In genomic region chr6:14903176-14904088, GRCh38 we compare ENCODE assay signal across 17 cellular contexts.
A peak's percentile ranks its signal among the peaks of the same experiment; 100 is the strongest.
DNase-seq lines count a peak whose midpoint lies in the region; ATAC-seq and TF ChIP-seq lines count a peak whose summit lies in the region.
"Had no signal": no experiment of that assay in that cellular context is flagged by ENCODE, and none has a peak within 500 bp of the region (broad histone marks: within the 10 kb centered on the region; RNA-seq: fewer than 3 reads in every experiment).

No MANE protein-coding gene starts in this region.

- H3K4me1 ChIP-seq in esophagus squamous epithelium, result peaks cover 0 to 27% (median 7%) of the 10 kb centered on the region in 3 donors
- H3K4me1 ChIP-seq: pancreas had no signal

- 29 to 63% methylated on average over 6 to 9 of the region's 9 CpGs for WGBS in esophagus squamous epithelium, 2 donors

- H3K36me3 Mint-ChIP-seq in mesothelial cell of epicardium, result no peaks in the 10 kb centered on the region

- no peak for DNase-seq in stimulated activated naive CD8-positive, alpha-beta T cell treated with anti-CD3 and anti-CD28 coated beads, Interleukin-15, Interleukin-2, amounts not matched to agents 100 U/mL and 50 U/mL, for 24 hours
- DNase-seq in stimulated activated naive CD8-positive, alpha-beta T cell treated with anti-CD3 and anti-CD28 coated beads, Interleukin-15, amount 100 ng/mL, for 72 hours, result no peak
- peak; percentile 43 for DNase-seq in NCI-H1694 treated with DMSO at 0.1 percent for 48 hours (lab: John Stamatoyannopoulos, UW)
- DNase-seq in esophagus squamous epithelium (lab: John Stamatoyannopoulos, UW), result no peak
- no peak for DNase-seq in activated T-cell treated with anti-CD3 and anti-CD28 coated beads, Interleukin-2, amount 50 U/mL, for 1 hour
- no peak for DNase-seq in mesothelial cell of epicardium (ENCODE audit: low spot score in 2 of 2, unreplicated experiment in 2 of 2)
- DNase-seq: Calu3; cortex of kidney; heart right ventricle; kidney glomerular epithelial cell; NCI-H1417 treated with DMSO at 0.1 percent for 48 hours; pancreas; stimulated activated naive CD4-positive, alpha-beta T cell treated with Interleukin-2 at 50 U/mL for 16 hours had no signal

- H3K4me3 Mint-ChIP-seq in stimulated activated naive CD8-positive, alpha-beta T cell treated with anti-CD3 and anti-CD28 coated beads, Interleukin-15, amount 100 ng/mL, for 72 hours, result no peak overlapping the region
- no peak overlapping the region for H3K4me3 Mint-ChIP-seq in mesothelial cell of epicardium

- peak overlapping the region in 1 of 2 donors; percentile 22 for H3K27ac Mint-ChIP-seq in stimulated activated naive CD8-positive, alpha-beta T cell treated with anti-CD3 and anti-CD28 coated beads, Interleukin-15, amount 100 ng/mL, for 72 hours
- H3K27ac Mint-ChIP-seq in mesothelial cell of epicardium, result no peak overlapping the region
- H3K27ac Mint-ChIP-seq: activated T-helper 2 cell treated with anti-CD3 and anti-CD28 coated beads, Interferon-gamma antibody, Interleukin-2, Interleukin-4, amounts not matched to agents 10 μg/mL and 5 μg/mL and 100 μg/mL, durations not matched to agents 14 hours and 24 hours and 36 hours had no signal

- H3K36me3 ChIP-seq in esophagus squamous epithelium, result no peaks in the 10 kb centered on the region
- H3K36me3 ChIP-seq: heart right ventricle, pancreas had no signal

- H3K9me3 ChIP-seq in esophagus squamous epithelium, result no peaks in the 10 kb centered on the region
- H3K9me3 ChIP-seq: pancreas had no signal

- H3K4me1 Mint-ChIP-seq in stimulated activated naive CD8-positive, alpha-beta T cell treated with anti-CD3 and anti-CD28 coated beads, Interleukin-15, amount 100 ng/mL, for 72 hours, result peaks cover 9% of the 10 kb centered on the region
- H3K4me1 Mint-ChIP-seq in mesothelial cell of epicardium, result peaks cover 2% of the 10 kb centered on the region

- H3K4me3 ChIP-seq in esophagus squamous epithelium, result no peak overlapping the region
- H3K4me3 ChIP-seq: heart right ventricle, pancreas, SK-N-MC had no signal

- no peaks in the 10 kb centered on the region for H3K27me3 Mint-ChIP-seq in stimulated activated naive CD8-positive, alpha-beta T cell treated with anti-CD3 and anti-CD28 coated beads, Interleukin-15, amount 100 ng/mL, for 72 hours
- H3K27me3 Mint-ChIP-seq in mesothelial cell of epicardium (ENCODE audit: low read depth), result no peaks in the 10 kb centered on the region

- no peaks in the 10 kb centered on the region for H3K27me3 ChIP-seq in esophagus squamous epithelium
- H3K27me3 ChIP-seq: heart right ventricle, pancreas had no signal

- TF ChIP-seq CTCF in esophagus squamous epithelium (IDR thresholded peaks at IDR 0.05), result no peak
- no peak for TF ChIP-seq CTCF in mesothelial cell of epicardium (IDR thresholded peaks at IDR 0.05; ENCODE audit: unreplicated experiment)

- no peak for TF ChIP-seq POLR2A in esophagus squamous epithelium (IDR thresholded peaks at IDR 0.05)

- H3K27ac ChIP-seq in esophagus squamous epithelium, result peak overlapping the region in 3 of 4 donors; percentile 39 to 56 (median 44)
- H3K27ac ChIP-seq: heart right ventricle, pancreas, SK-N-MC had no signal

- peak; percentile 32 for ATAC-seq in stimulated activated naive CD8-positive, alpha-beta T cell treated with anti-CD3 and anti-CD28 coated beads, Interleukin-15, Interleukin-2, amounts not matched to agents 100 U/mL and 50 U/mL, for 24 hours
- no peak for ATAC-seq in stimulated activated naive CD8-positive, alpha-beta T cell treated with anti-CD3 and anti-CD28 coated beads, Interleukin-15, amount 100 ng/mL, for 72 hours
- no peak for ATAC-seq in GM19467 (IDR thresholded peaks at IDR 0.05; ENCODE audit: unreplicated experiment)
- ATAC-seq in SK-N-SH treated with all-trans-retinoic acid at 6 μM for 48 hours, result no peak
- ATAC-seq: heart right ventricle, pancreas had no signal

- H3K9me3 Mint-ChIP-seq in stimulated activated naive CD8-positive, alpha-beta T cell treated with anti-CD3 and anti-CD28 coated beads, Interleukin-15, amount 100 ng/mL, for 72 hours, result peaks cover 1 to 13% of the 10 kb centered on the region in 2 donors
- peaks cover 21% of the 10 kb centered on the region for H3K9me3 Mint-ChIP-seq in mesothelial cell of epicardium
- H3K9me3 Mint-ChIP-seq: activated T-helper 2 cell treated with anti-CD3 and anti-CD28 coated beads, Interferon-gamma antibody, Interleukin-2, Interleukin-4, amounts not matched to agents 10 μg/mL and 5 μg/mL and 100 μg/mL, durations not matched to agents 14 hours and 24 hours and 36 hours had no signal

- intact Hi-C loops in esophagus squamous epithelium (cut with DNase I), result no loop called here

TF ChIP-seq in SK-N-SH treated with all-trans-retinoic acid at 6 μM for 48 hours, 23 proteins besides CTCF, POLR2A, EP300 and RAD21:
- TF ChIP-seq CREB5 (CRISPR knock-in tag; IDR thresholded peaks at IDR 0.05; ENCODE audit: low read depth) (no peak), ISL1 (CRISPR knock-in tag; IDR thresholded peaks at IDR 0.05) (no peak), PPARA (CRISPR knock-in tag; IDR thresholded peaks at IDR 0.05; ENCODE audit: borderline replicate concordance) (no peak), ESRRG (CRISPR knock-in tag; IDR thresholded peaks at IDR 0.05) (no peak), ZNF8 (CRISPR knock-in tag; IDR thresholded peaks at IDR 0.05) (no peak), GLIS3 (CRISPR knock-in tag; IDR thresholded peaks at IDR 0.05) (no peak), OSR1 (CRISPR knock-in tag; IDR thresholded peaks at IDR 0.05) (no peak), CSDC2 (CRISPR knock-in tag; IDR thresholded peaks at IDR 0.05) (no peak), TOX (CRISPR knock-in tag; IDR thresholded peaks at IDR 0.05; ENCODE audit: borderline replicate concordance) (no peak), PATZ1 (CRISPR knock-in tag; IDR thresholded peaks at IDR 0.05; ENCODE audit: borderline replicate concordance) (no peak), SNAI2 (CRISPR knock-in tag; IDR thresholded peaks at IDR 0.05) (no peak), ZFP30 (CRISPR knock-in tag; IDR thresholded peaks at IDR 0.05) (no peak), TCF4 (CRISPR knock-in tag; IDR thresholded peaks at IDR 0.05; ENCODE audit: borderline replicate concordance) (no peak), ZNF565 (CRISPR knock-in tag; conservative IDR thresholded peaks at IDR 0.05; ENCODE audit: low read depth) (no peak), ZNF70 (CRISPR knock-in tag; IDR thresholded peaks at IDR 0.05) (no peak), BACH2 (CRISPR knock-in tag; IDR thresholded peaks at IDR 0.05; ENCODE audit: borderline replicate concordance) (no peak), ARNTL (CRISPR knock-in tag; IDR thresholded peaks at IDR 0.05; ENCODE audit: borderline replicate concordance, low read depth) (no peak), ZFP3 (CRISPR knock-in tag; IDR thresholded peaks at IDR 0.05) (no peak), CSRNP3 (CRISPR knock-in tag; IDR thresholded peaks at IDR 0.05) (no peak), RARB (CRISPR knock-in tag; IDR thresholded peaks at IDR 0.05) (no peak)
